In genomic region chr5:143051244-143052058, GRCh38 we compare ENCODE assay signal across 8 cellular contexts.
A peak's percentile ranks its signal among the peaks of the same experiment; 100 is the strongest.
DNase-seq lines count a peak whose midpoint lies in the region; ATAC-seq and TF ChIP-seq lines count a peak whose summit lies in the region.

No MANE protein-coding gene starts in this region.

- TF ChIP-seq POLR2A in NB4 (IDR thresholded peaks at IDR 0.05; ENCODE audit: extremely low read depth, insufficient read length): no peak

- H3K4me1 ChIP-seq in right atrium auricular region: peaks cover 0 to 44% of the 10 kb centered on the region in 2 donors
- peaks cover 8 to 11% of the 10 kb centered on the region in 2 donors for H3K4me1 ChIP-seq in thoracic aorta (ENCODE audit: control insufficient read depth in 1 of 2, low read depth in 2 of 2)

- H3K4me3 ChIP-seq in NB4 (ENCODE audit: low read depth, low read length) (no peak overlapping the region), right atrium auricular region (no peak overlapping the region), thoracic aorta (peak overlapping the region; percentile 13)

- H3K27me3 ChIP-seq in right atrium auricular region: no peaks in the 10 kb centered on the region
- no peaks in the 10 kb centered on the region for H3K27me3 ChIP-seq in thoracic aorta (replicated peaks; ENCODE audit: insufficient read depth)

- H3K36me3 ChIP-seq in right atrium auricular region (no peaks in the 10 kb centered on the region), thoracic aorta (no peaks in the 10 kb centered on the region)

- peak; percentile 77 for DNase-seq in EL
- DNase-seq in NB4 (ENCODE audit: low read depth): peak; percentile 92
- DNase-seq in SKM-1 (lab: John Stamatoyannopoulos, UW; ENCODE audit: unreplicated experiment): peak; percentile 86
- DNase-seq in right atrium auricular region (ENCODE audit: low spot score): no peak
- no peak for DNase-seq in thoracic aorta (ENCODE audit: low spot score)
- DNase-seq in stimulated activated CD4-positive, alpha-beta T cell treated with anti-CD3 and anti-CD28 coated beads, Interleukin-4, amount 100 ng/mL, for 4 hours: no peak

- H3K9me3 ChIP-seq in right atrium auricular region (no peaks in the 10 kb centered on the region), thoracic aorta (no peaks in the 10 kb centered on the region)

- no peak for TF ChIP-seq CTCF in NB4 (IDR thresholded peaks at IDR 0.05; ENCODE audit: low read depth, low read length)
- TF ChIP-seq CTCF in right atrium auricular region (IDR thresholded peaks at IDR 0.05): no peak
- no peak for TF ChIP-seq CTCF in thoracic aorta (IDR thresholded peaks at IDR 0.05)

- H3K27ac ChIP-seq in right atrium auricular region (peak overlapping the region; percentile 79 to 88), thoracic aorta (peak overlapping the region; percentile 36 to 63)

- ATAC-seq in thoracic aorta (ENCODE audit: insufficient number of reproducible peaks, low FRiP score, low read depth) (peak; percentile 95), HG02870 (IDR thresholded peaks at IDR 0.05; ENCODE audit: unreplicated experiment) (no peak), HG02759 (IDR thresholded peaks at IDR 0.05; ENCODE audit: unreplicated experiment) (no peak)

Comparison
In these comparisons a context has a peak if more than half of its experiments do, and no peak if none do; other contexts are left out.
1. DNase-seq: peak in EL (single experiment), NB4 (single experiment) and SKM-1 (single experiment); none in right atrium auricular region (single experiment), thoracic aorta (single experiment) and stimulated activated CD4-positive, alpha-beta T cell treated with anti-CD3 and anti-CD28 coated beads, Interleukin-4, amount 100 ng/mL, for 4 hours (0 of 2).